ENCODE assay signal across 8 cellular contexts in the genomic region with DNA sequence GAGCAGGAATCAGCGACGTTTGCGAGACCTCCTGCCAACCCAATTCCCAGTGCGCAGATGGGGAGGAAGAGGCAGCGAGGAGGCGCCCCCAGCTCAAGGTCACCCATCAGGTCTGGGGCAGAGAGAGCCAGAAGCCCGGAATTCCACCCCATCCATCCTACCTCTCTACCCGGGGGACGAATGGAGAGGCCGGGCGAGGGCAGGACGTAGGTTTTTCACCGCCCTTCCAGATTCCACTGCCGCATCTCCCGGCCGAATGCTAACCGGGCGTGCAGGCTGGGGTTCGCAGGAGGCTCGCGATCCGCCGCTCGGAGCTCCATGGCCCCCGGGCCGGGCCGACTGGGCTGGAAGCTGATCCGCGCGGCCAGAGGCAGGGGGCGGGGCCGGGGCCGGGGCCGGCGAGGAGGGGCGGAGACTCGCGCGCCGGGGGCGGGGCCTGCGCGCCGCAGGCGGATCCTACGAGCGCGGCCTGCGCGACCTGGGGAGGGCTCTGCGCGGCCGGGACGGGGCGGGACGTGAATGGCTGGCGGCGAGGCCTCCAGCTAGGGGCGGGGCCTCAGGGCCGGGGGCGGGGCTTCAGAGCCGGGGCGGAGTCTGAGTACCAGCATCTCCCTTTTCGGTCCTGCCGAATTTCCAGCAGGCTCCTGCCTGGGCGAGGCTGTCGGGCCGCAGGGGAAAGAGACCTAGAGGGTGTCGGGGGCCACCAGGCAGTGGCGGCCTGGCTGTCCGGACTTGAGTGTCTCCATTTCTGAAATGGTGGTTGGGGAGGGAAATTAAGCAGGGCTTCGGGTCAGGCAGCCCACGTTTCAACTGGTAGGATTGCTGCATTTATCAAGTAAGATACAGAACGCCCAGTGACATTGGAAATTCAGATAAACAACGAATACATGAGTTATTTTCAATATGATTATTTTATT. TPM values are rescaled to one million over a fixed set of nuclear protein-coding genes. Genes with fewer than 3 reads are reported as not detected.
A peak's percentile ranks its signal among the peaks of the same experiment; 100 is the strongest.
DNase-seq lines count a peak whose midpoint lies in the region; ATAC-seq and TF ChIP-seq lines count a peak whose summit lies in the region.

A gene with protein sequence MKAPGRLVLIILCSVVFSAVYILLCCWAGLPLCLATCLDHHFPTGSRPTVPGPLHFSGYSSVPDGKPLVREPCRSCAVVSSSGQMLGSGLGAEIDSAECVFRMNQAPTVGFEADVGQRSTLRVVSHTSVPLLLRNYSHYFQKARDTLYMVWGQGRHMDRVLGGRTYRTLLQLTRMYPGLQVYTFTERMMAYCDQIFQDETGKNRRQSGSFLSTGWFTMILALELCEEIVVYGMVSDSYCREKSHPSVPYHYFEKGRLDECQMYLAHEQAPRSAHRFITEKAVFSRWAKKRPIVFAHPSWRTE (minus strand): TSS at position 377 of the 917 bp plus-strand sequence. CDS start 622 bp downstream, outside the sequence.

- ATAC-seq in GM21786 (IDR thresholded peaks at IDR 0.05; ENCODE audit: unreplicated experiment) = peak; percentile 65
- peak; percentile 89 for ATAC-seq in stimulated activated naive CD8-positive, alpha-beta T cell treated with anti-CD3 and anti-CD28 coated beads, Interleukin-15, Interleukin-2, amounts not matched to agents 100 U/mL and 50 U/mL, for 24 hours

- H3K27me3 Mint-ChIP-seq in nephron (ENCODE audit: low read depth) = peaks cover 17% of the 10 kb centered on the region

- H3K27me3 ChIP-seq in Karpas-422 (ENCODE audit: low read length) = no peaks in the 10 kb centered on the region

- H3K9ac ChIP-seq in Karpas-422 (ENCODE audit: low read length) = peak within 1 kb of the TSS; percentile 84

- H3K36me3 Mint-ChIP-seq in nephron (ENCODE audit: low read depth) = peaks cover 2% of the 10 kb centered on the region

- H3K4me3 ChIP-seq in Karpas-422 (ENCODE audit: low read length) (peak within 1 kb of the TSS; percentile 79), fibroblast of pulmonary artery (replicated peaks; ENCODE audit: low read depth, low read length) (peak within 1 kb of the TSS; percentile 76)

- H3K4me3 Mint-ChIP-seq in nephron = peak within 1 kb of the TSS; percentile 83 to 84 (median 83)

- no peak within 1 kb of the TSS for H3K27ac Mint-ChIP-seq in nephron

- H4K20me1 ChIP-seq in Karpas-422 (ENCODE audit: insufficient read depth, low read depth, low read length) = no peaks in the 10 kb centered on the region

- TF ChIP-seq CTCF in fibroblast of pulmonary artery (IDR thresholded peaks at IDR 0.05; ENCODE audit: low read length, missing control alignments) (no peak), nephron (IDR thresholded peaks at IDR 0.05; ENCODE audit: unreplicated experiment in 3 of 3) (no peak)

- 0 out of 2 replicates have a peak, but pooled peaks cover 8% of the 10 kb centered on the region for H3K36me3 ChIP-seq in Karpas-422 (ENCODE audit: insufficient read depth, low read length)

- H3K4me2 ChIP-seq in Karpas-422 (ENCODE audit: low read depth, low read length, poor library complexity, severe bottlenecking) = peak within 1 kb of the TSS; percentile 76

- no peaks in the 10 kb centered on the region for H3K9me3 Mint-ChIP-seq in nephron

- DNase-seq in DMS53 treated with DMSO at 0.1 percent for 48 hours (lab: John Stamatoyannopoulos, UW; ENCODE audit: unreplicated experiment) (peak; percentile 74), Karpas-422 (peak; percentile 97), fibroblast of pulmonary artery (ENCODE audit: low read depth) (peak; percentile 92)
- peak; percentile 94 for DNase-seq in activated effector memory CD4-positive, alpha-beta T cell treated with Interleukin-2 at 50 U/mL for 16 hours
- peak; percentile 96 for DNase-seq in stimulated activated naive CD8-positive, alpha-beta T cell treated with anti-CD3 and anti-CD28 coated beads, Interleukin-15, Interleukin-2, amounts not matched to agents 100 U/mL and 50 U/mL, for 24 hours

- H3K9me3 ChIP-seq in Karpas-422 (ENCODE audit: low read length) = no peaks in the 10 kb centered on the region

- peaks cover 14% of the 10 kb centered on the region for H3K4me1 Mint-ChIP-seq in nephron

- peaks cover 17% of the 10 kb centered on the region for H3K79me2 ChIP-seq in Karpas-422 (ENCODE audit: low read length)

- H3K27ac ChIP-seq in Karpas-422 (ENCODE audit: low read length) = peak within 1 kb of the TSS; percentile 88

- H3K9me2 ChIP-seq in Karpas-422 (replicated peaks; ENCODE audit: insufficient read depth, low read length) = no peaks in the 10 kb centered on the region

- peaks cover 39% of the 10 kb centered on the region for H3K4me1 ChIP-seq in Karpas-422 (ENCODE audit: low read length)

- TF ChIP-seq POLR2A in Raji (IDR thresholded peaks at IDR 0.05; ENCODE audit: insufficient read depth, low read depth, low read length) = peak; percentile 78

- peak within 1 kb of the TSS; percentile 66; the same call in 1 of the 2 replicates for H2AFZ ChIP-seq in Karpas-422 (ENCODE audit: low read length)

RNA-seq across cellular contexts. Expression of the gene that starts here (rescaled TPM):
- 23.5 and 41.6 TPM in 2 replicates for total RNA-seq in Karpas-422 (2014; rRNA removed; shearing (Covaris generic); ENCODE audit: low replicate concordance)

Comparison
In these comparisons a context has a peak if more than half of its experiments do, and no peak if none do; other contexts are left out.
1. Peak in every context shown above with its lines: DNase-seq, ATAC-seq, H3K4me3 ChIP-seq and H3K27ac ChIP-seq.